1 cellular context compared by ENCODE assay signal in genomic region chr2:185970148-185970852, GRCh38.
TF ChIP-seq lines count a peak whose summit lies in the region.

No MANE protein-coding gene starts in this region.

TF ChIP-seq in HepG2, 621 proteins besides CTCF, POLR2A, EP300 and RAD21 (continued from another document):
- TF ChIP-seq, protein P1, sequence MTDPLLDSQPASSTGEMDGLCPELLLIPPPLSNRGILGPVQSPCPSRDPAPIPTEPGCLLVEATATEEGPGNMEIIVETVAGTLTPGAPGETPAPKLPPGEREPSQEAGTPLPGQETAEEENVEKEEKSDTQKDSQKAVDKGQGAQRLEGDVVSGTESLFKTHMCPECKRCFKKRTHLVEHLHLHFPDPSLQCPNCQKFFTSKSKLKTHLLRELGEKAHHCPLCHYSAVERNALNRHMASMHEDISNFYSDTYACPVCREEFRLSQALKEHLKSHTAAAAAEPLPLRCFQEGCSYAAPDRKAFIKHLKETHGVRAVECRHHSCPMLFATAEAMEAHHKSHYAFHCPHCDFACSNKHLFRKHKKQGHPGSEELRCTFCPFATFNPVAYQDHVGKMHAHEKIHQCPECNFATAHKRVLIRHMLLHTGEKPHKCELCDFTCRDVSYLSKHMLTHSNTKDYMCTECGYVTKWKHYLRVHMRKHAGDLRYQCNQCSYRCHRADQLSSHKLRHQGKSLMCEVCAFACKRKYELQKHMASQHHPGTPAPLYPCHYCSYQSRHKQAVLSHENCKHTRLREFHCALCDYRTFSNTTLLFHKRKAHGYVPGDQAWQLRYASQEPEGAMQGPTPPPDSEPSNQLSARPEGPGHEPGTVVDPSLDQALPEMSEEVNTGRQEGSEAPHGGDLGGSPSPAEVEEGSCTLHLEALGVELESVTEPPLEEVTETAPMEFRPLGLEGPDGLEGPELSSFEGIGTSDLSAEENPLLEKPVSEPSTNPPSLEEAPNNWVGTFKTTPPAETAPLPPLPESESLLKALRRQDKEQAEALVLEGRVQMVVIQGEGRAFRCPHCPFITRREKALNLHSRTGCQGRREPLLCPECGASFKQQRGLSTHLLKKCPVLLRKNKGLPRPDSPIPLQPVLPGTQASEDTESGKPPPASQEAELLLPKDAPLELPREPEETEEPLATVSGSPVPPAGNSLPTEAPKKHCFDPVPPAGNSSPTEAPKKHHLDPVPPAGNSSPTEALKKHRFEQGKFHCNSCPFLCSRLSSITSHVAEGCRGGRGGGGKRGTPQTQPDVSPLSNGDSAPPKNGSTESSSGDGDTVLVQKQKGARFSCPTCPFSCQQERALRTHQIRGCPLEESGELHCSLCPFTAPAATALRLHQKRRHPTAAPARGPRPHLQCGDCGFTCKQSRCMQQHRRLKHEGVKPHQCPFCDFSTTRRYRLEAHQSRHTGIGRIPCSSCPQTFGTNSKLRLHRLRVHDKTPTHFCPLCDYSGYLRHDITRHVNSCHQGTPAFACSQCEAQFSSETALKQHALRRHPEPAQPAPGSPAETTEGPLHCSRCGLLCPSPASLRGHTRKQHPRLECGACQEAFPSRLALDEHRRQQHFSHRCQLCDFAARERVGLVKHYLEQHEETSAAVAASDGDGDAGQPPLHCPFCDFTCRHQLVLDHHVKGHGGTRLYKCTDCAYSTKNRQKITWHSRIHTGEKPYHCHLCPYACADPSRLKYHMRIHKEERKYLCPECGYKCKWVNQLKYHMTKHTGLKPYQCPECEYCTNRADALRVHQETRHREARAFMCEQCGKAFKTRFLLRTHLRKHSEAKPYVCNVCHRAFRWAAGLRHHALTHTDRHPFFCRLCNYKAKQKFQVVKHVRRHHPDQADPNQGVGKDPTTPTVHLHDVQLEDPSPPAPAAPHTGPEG (CRISPR knock-in tag; IDR thresholded peaks at IDR 0.05), result no peak
- TF ChIP-seq GPN1 (CRISPR knock-in tag; IDR thresholded peaks at IDR 0.05; ENCODE audit: borderline replicate concordance), result no peak
- TF ChIP-seq NFE2L2 (IDR thresholded peaks at IDR 0.05; ENCODE audit: low read length), result no peak
- no peak for TF ChIP-seq FOXO1 (CRISPR knock-in tag; IDR thresholded peaks at IDR 0.05)
- TF ChIP-seq NFIC (IDR thresholded peaks at IDR 0.05; ENCODE audit: low read length), result 0 out of 2 replicates have a peak, but pooled peaks have one; percentile 32
- TF ChIP-seq, protein P2, sequence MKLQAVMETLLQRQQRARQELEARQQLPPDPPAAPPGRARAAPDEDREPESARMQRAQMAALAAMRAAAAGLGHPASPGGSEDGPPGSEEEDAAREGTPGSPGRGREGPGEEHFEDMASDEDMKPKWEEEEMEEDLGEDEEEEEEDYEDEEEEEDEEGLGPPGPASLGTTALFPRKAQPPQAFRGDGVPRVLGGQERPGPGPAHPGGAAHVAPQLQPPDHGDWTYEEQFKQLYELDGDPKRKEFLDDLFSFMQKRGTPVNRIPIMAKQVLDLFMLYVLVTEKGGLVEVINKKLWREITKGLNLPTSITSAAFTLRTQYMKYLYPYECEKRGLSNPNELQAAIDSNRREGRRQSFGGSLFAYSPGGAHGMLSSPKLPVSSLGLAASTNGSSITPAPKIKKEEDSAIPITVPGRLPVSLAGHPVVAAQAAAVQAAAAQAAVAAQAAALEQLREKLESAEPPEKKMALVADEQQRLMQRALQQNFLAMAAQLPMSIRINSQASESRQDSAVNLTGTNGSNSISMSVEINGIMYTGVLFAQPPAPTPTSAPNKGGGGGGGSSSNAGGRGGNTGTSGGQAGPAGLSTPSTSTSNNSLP (IDR thresholded peaks at IDR 0.05; ENCODE audit: low read depth, low read length), result 0 out of 2 replicates have a peak, but pooled peaks have one; percentile 37
- peak; percentile 36 for TF ChIP-seq HNF4A (CRISPR knock-in tag; IDR thresholded peaks at IDR 0.05)
- no peak for TF ChIP-seq SOX13 (IDR thresholded peaks at IDR 0.05)
- 0 out of 4 replicates have a peak, but pooled peaks of 1 of the 2 experiments have one; percentile 35 for TF ChIP-seq SOX13 (CRISPR knock-in tag; conservative IDR thresholded peaks at IDR 0.05 in 1 of 2, IDR thresholded peaks at IDR 0.05 in 1 of 2)
- TF ChIP-seq NCOR1 (IDR thresholded peaks at IDR 0.05; ENCODE audit: borderline replicate concordance, low read length), result peak; percentile 70; the same call in 1 of the 2 replicates
- no peak for TF ChIP-seq ZSCAN29 (CRISPR knock-in tag; conservative IDR thresholded peaks at IDR 0.05)
- TF ChIP-seq SOX6 (IDR thresholded peaks at IDR 0.05), result no peak
- peak; percentile 48 for TF ChIP-seq SOX6 (CRISPR knock-in tag; IDR thresholded peaks at IDR 0.05)
